In genomic region chr13:44293908-44294735, GRCh38 we compare ENCODE assay signal across 11 cellular contexts.
DNase-seq lines count a peak whose midpoint lies in the region; ATAC-seq and TF ChIP-seq lines count a peak whose summit lies in the region.
"Had no signal": no experiment of that assay in that cellular context is flagged by ENCODE, and none has a peak within 500 bp of the region (broad histone marks: within the 10 kb centered on the region; RNA-seq: fewer than 3 reads in every experiment).

No MANE protein-coding gene starts in this region.

- in situ Hi-C loops in transverse colon (cut with MboI; ENCODE audit: low pct_ligation_motif_present in 1 of 4, low pct_unique_long_range_greater_than_20kb in 1 of 4, low sequenced_read_pairs in 3 of 4): no loop called here

- peak overlapping the region; percentile 68 to 82 (median 76) for H3K27ac ChIP-seq in transverse colon

- no peaks in the 10 kb centered on the region for H3K27me3 ChIP-seq in transverse colon

- H3K4me1 Mint-ChIP-seq in brain: peaks cover 41% of the 10 kb centered on the region

- no peak for DNase-seq in activated naive CD4-positive, alpha-beta T cell treated with anti-CD3 and anti-CD28 coated beads, Interleukin-2, amount 50 U/mL, for 72 hours (ENCODE audit: low spot score in 2 of 2)
- DNase-seq in activated naive CD4-positive, alpha-beta T cell (lab: John Stamatoyannopoulos, UW): no peak
- DNase-seq in left lobe of liver (ENCODE audit: low spot score): no peak
- DNase-seq in transverse colon: no peak
- DNase-seq in germinal center (ENCODE audit: low spot score): no peak
- DNase-seq in KG1 (lab: John Stamatoyannopoulos, UW): no peak
- DNase-seq: erythroblast, NCI-H526 treated with DMSO at 0.1 percent for 48 hours had no signal

- TF ChIP-seq EP300 in transverse colon (IDR thresholded peaks at IDR 0.05; ENCODE audit: low read depth): no peak

- no peak overlapping the region for H3K4me3 ChIP-seq in transverse colon

- H3K36me3 Mint-ChIP-seq in activated naive CD4-positive, alpha-beta T cell treated with anti-CD3 and anti-CD28 coated beads, Interleukin-2, amount 50 U/mL, for 72 hours: peaks cover 0 to 17% of the 10 kb centered on the region in 2 donors
- H3K36me3 Mint-ChIP-seq in brain: no peaks in the 10 kb centered on the region
- H3K36me3 Mint-ChIP-seq: memory B cell had no signal

- H3K9me3 Mint-ChIP-seq in activated naive CD4-positive, alpha-beta T cell treated with anti-CD3 and anti-CD28 coated beads, Interleukin-2, amount 50 U/mL, for 72 hours: peaks cover 0 to 13% of the 10 kb centered on the region in 2 donors
- peaks cover 0 to 5% (median 0%) of the 10 kb centered on the region in 5 experiments for H3K9me3 Mint-ChIP-seq in brain
- H3K9me3 Mint-ChIP-seq: memory B cell had no signal

- peaks cover 5% of the 10 kb centered on the region for H3K27me3 Mint-ChIP-seq in brain

- no peak overlapping the region for H3K4me3 Mint-ChIP-seq in brain
- H3K4me3 Mint-ChIP-seq: memory B cell had no signal

- 50 to 54% methylated on average over 3 of the region's 3 CpGs for WGBS in transverse colon (ENCODE audit: low coverage in 1 of 2), 2 donors

- no peaks in the 10 kb centered on the region for H3K9me3 ChIP-seq in transverse colon

- ATAC-seq in activated naive CD4-positive, alpha-beta T cell treated with anti-CD3 and anti-CD28 coated beads, Interleukin-2, amount 50 U/mL, for 72 hours: peak; percentile 71 to 83
- ATAC-seq in left lobe of liver: peak; percentile 58
- ATAC-seq in GM21423 (IDR thresholded peaks at IDR 0.05; ENCODE audit: unreplicated experiment): no peak

- TF ChIP-seq CTCF in brain (conservative IDR thresholded peaks at IDR 0.05) (no peak), transverse colon (IDR thresholded peaks at IDR 0.05) (no peak)

- H3K4me1 ChIP-seq in transverse colon: peaks cover 0 to 25% (median 8%) of the 10 kb centered on the region in 4 donors

- no peaks in the 10 kb centered on the region for H3K36me3 ChIP-seq in transverse colon

- H3K27ac Mint-ChIP-seq in activated naive CD4-positive, alpha-beta T cell treated with anti-CD3 and anti-CD28 coated beads, Interleukin-2, amount 50 U/mL, for 72 hours: peak overlapping the region; percentile 39 to 72
- H3K27ac Mint-ChIP-seq in brain: peak overlapping the region in 4 of 5 experiments; percentile 36 to 84 (median 58)
- H3K27ac Mint-ChIP-seq: memory B cell had no signal

- intact Hi-C loops in transverse colon (cut with DNase I; ENCODE audit: low total_unique reads): no loop called here

- TF ChIP-seq POLR2A in transverse colon (IDR thresholded peaks at IDR 0.05): no peak
